In the genomic region with DNA sequence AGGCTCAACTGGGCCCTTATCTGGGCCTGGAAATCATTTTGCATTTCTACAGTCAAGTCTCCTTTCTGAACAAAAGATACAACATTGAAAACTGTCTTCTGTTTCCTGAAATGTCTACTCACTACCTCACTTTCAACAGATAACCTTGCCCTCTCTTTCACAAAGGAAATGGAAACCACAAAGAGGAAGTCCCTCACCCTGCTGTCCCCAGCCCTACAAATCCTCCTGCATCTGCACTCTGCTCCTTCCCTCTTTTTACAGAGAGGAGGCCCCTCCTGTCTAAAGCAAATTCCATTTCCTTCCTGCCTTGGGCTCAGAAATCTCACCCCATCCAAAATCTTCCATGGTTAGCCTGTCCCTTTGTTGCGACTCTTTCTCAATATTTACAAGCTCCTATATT, we compare ENCODE assay signal across 8 cellular contexts. TPM values are rescaled to one million over a fixed set of nuclear protein-coding genes. Genes with fewer than 3 reads are reported as not detected.
DNase-seq lines count a peak whose midpoint lies in the region; ATAC-seq and TF ChIP-seq lines count a peak whose summit lies in the region.
"Had no signal": no experiment of that assay in that cellular context is flagged by ENCODE, and none has a peak within 500 bp of the region (broad histone marks: within the 10 kb centered on the region; RNA-seq: fewer than 3 reads in every experiment).

No MANE protein-coding gene starts in this region.

- peak; percentile 95 for DNase-seq in MV-4-11 (lab: John Stamatoyannopoulos, UW)
- no peak for DNase-seq in lung (ENCODE audit: low spot score)
- no peak for DNase-seq in DMS53 treated with DMSO at 0.1 percent for 48 hours (lab: John Stamatoyannopoulos, UW; ENCODE audit: unreplicated experiment)
- no peak for DNase-seq in NCI-H1930 (lab: John Stamatoyannopoulos, UW)
- no peak for DNase-seq in NCI-H1105 treated with DMSO at 0.1 percent for 48 hours (lab: John Stamatoyannopoulos, UW)

- H3K27ac ChIP-seq in lung (ENCODE audit: low read depth in 1 of 2, low read length in 1 of 2) = peak overlapping the region in 1 of 2 donors; percentile 32

- no peaks in the 10 kb centered on the region for H3K9me3 ChIP-seq in lung (ENCODE audit: control insufficient read depth in 2 of 2, insufficient read depth in 1 of 2, low read length in 1 of 2)

- H3K4me3 ChIP-seq in lung = no peak overlapping the region

- TF ChIP-seq CTCF in lung (IDR thresholded peaks at IDR 0.05; ENCODE audit: control extremely low read depth, extremely low read depth) = no peak

- H3K4me1 ChIP-seq in lung (ENCODE audit: control insufficient read depth in 2 of 2, insufficient read depth in 2 of 2, low read length in 2 of 2) = peaks cover 0 to 1% of the 10 kb centered on the region in 2 donors

- 19 to 48% methylated on average over 1 of the region's 1 CpG for WGBS in lung, 2 donors

- peak; percentile 98 for ATAC-seq in GM18907 (IDR thresholded peaks at IDR 0.05; ENCODE audit: unreplicated experiment)
- peak; percentile 87 for ATAC-seq in HG02623 (IDR thresholded peaks at IDR 0.05; ENCODE audit: unreplicated experiment)
- ATAC-seq in lung (ENCODE audit: insufficient read depth, low FRiP score) = peak; percentile 63

- no peaks in the 10 kb centered on the region for H3K36me3 ChIP-seq in lung (ENCODE audit: control insufficient read depth in 2 of 2, insufficient read depth in 2 of 2, low read length in 2 of 2)

- H3K27me3 ChIP-seq in lung (ENCODE audit: control insufficient read depth, insufficient read depth) = no peaks in the 10 kb centered on the region

RNA-seq across cellular contexts. Expression of a gene that starts 24.8 kb away (rescaled TPM):
- total RNA-seq in lung = 100 to 1,000 TPM in 1 of 2 donors, 10 to 100 TPM in 1; 48.7 to 110 TPM
- polyA plus RNA-seq in lung = 10 to 100 TPM; 16.2 to 99.8 TPM
- total RNA-seq: dermis microvascular lymphatic vessel endothelial cell had no signal
